In genomic region chr3:179666030-179666429, GRCh38 we compare ENCODE assay signal across 2 cellular contexts.
TF ChIP-seq lines count a peak whose summit lies in the region.

No MANE protein-coding gene starts in this region.

TF ChIP-seq in GM23338, 12 proteins besides CTCF, POLR2A, EP300 and RAD21 (continued from another document):
- TF ChIP-seq NANOG (IDR thresholded peaks at IDR 0.05; ENCODE audit: borderline replicate concordance): no peak
- TF ChIP-seq ZNF331 (CRISPR knock-in tag; IDR thresholded peaks at IDR 0.05; ENCODE audit: low read depth): no peak
- TF ChIP-seq, protein P1, sequence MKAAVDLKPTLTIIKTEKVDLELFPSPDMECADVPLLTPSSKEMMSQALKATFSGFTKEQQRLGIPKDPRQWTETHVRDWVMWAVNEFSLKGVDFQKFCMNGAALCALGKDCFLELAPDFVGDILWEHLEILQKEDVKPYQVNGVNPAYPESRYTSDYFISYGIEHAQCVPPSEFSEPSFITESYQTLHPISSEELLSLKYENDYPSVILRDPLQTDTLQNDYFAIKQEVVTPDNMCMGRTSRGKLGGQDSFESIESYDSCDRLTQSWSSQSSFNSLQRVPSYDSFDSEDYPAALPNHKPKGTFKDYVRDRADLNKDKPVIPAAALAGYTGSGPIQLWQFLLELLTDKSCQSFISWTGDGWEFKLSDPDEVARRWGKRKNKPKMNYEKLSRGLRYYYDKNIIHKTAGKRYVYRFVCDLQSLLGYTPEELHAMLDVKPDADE (IDR thresholded peaks at IDR 0.05): no peak
- no peak for TF ChIP-seq POLR2AphosphoS5 (IDR thresholded peaks at IDR 0.05; ENCODE audit: low read depth)
- TF ChIP-seq JUNB (IDR thresholded peaks at IDR 0.05; ENCODE audit: unreplicated experiment): no peak
- TF ChIP-seq, protein P2, sequence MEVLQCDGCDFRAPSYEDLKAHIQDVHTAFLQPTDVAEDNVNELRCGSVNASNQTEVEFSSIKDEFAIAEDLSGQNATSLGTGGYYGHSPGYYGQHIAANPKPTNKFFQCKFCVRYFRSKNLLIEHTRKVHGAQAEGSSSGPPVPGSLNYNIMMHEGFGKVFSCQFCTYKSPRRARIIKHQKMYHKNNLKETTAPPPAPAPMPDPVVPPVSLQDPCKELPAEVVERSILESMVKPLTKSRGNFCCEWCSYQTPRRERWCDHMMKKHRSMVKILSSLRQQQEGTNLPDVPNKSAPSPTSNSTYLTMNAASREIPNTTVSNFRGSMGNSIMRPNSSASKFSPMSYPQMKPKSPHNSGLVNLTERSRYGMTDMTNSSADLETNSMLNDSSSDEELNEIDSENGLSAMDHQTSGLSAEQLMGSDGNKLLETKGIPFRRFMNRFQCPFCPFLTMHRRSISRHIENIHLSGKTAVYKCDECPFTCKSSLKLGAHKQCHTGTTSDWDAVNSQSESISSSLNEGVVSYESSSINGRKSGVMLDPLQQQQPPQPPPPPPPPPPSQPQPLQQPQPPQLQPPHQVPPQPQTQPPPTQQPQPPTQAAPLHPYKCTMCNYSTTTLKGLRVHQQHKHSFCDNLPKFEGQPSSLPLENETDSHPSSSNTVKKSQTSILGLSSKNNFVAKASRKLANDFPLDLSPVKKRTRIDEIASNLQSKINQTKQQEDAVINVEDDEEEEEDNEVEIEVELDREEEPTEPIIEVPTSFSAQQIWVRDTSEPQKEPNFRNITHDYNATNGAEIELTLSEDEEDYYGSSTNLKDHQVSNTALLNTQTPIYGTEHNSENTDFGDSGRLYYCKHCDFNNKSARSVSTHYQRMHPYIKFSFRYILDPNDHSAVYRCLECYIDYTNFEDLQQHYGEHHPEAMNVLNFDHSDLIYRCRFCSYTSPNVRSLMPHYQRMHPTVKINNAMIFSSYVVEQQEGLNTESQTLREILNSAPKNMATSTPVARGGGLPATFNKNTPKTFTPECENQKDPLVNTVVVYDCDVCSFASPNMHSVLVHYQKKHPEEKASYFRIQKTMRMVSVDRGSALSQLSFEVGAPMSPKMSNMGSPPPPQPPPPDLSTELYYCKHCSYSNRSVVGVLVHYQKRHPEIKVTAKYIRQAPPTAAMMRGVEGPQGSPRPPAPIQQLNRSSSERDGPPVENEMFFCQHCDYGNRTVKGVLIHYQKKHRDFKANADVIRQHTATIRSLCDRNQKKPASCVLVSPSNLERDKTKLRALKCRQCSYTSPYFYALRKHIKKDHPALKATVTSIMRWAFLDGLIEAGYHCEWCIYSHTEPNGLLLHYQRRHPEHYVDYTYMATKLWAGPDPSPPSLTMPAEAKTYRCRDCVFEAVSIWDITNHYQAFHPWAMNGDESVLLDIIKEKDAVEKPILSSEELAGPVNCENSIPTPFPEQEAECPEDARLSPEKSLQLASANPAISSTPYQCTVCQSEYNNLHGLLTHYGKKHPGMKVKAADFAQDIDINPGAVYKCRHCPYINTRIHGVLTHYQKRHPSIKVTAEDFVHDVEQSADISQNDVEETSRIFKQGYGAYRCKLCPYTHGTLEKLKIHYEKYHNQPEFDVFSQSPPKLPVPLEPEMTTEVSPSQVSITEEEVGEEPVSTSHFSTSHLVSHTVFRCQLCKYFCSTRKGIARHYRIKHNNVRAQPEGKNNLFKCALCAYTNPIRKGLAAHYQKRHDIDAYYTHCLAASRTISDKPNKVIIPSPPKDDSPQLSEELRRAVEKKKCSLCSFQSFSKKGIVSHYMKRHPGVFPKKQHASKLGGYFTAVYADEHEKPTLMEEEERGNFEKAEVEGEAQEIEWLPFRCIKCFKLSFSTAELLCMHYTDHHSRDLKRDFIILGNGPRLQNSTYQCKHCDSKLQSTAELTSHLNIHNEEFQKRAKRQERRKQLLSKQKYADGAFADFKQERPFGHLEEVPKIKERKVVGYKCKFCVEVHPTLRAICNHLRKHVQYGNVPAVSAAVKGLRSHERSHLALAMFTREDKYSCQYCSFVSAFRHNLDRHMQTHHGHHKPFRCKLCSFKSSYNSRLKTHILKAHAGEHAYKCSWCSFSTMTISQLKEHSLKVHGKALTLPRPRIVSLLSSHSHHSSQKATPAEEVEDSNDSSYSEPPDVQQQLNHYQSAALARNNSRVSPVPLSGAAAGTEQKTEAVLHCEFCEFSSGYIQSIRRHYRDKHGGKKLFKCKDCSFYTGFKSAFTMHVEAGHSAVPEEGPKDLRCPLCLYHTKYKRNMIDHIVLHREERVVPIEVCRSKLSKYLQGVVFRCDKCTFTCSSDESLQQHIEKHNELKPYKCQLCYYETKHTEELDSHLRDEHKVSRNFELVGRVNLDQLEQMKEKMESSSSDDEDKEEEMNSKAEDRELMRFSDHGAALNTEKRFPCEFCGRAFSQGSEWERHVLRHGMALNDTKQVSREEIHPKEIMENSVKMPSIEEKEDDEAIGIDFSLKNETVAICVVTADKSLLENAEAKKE (CRISPR knock-in tag; IDR thresholded peaks at IDR 0.05): no peak
- TF ChIP-seq, protein P3, sequence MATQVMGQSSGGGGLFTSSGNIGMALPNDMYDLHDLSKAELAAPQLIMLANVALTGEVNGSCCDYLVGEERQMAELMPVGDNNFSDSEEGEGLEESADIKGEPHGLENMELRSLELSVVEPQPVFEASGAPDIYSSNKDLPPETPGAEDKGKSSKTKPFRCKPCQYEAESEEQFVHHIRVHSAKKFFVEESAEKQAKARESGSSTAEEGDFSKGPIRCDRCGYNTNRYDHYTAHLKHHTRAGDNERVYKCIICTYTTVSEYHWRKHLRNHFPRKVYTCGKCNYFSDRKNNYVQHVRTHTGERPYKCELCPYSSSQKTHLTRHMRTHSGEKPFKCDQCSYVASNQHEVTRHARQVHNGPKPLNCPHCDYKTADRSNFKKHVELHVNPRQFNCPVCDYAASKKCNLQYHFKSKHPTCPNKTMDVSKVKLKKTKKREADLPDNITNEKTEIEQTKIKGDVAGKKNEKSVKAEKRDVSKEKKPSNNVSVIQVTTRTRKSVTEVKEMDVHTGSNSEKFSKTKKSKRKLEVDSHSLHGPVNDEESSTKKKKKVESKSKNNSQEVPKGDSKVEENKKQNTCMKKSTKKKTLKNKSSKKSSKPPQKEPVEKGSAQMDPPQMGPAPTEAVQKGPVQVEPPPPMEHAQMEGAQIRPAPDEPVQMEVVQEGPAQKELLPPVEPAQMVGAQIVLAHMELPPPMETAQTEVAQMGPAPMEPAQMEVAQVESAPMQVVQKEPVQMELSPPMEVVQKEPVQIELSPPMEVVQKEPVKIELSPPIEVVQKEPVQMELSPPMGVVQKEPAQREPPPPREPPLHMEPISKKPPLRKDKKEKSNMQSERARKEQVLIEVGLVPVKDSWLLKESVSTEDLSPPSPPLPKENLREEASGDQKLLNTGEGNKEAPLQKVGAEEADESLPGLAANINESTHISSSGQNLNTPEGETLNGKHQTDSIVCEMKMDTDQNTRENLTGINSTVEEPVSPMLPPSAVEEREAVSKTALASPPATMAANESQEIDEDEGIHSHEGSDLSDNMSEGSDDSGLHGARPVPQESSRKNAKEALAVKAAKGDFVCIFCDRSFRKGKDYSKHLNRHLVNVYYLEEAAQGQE (IDR thresholded peaks at IDR 0.05; ENCODE audit: unreplicated experiment): no peak
TF ChIP-seq in GM23338: peak in this region for 0.

TF ChIP-seq in endothelial cell of umbilical vein, 7 proteins besides CTCF, POLR2A, EP300 and RAD21 (continued from another document):
- no peak for TF ChIP-seq POLR2AphosphoS5 (IDR thresholded peaks at IDR 0.05; ENCODE audit: insufficient read depth, low read depth, low read length)
- no peak for TF ChIP-seq GATA2 (IDR thresholded peaks at IDR 0.05; ENCODE audit: insufficient read depth, insufficient read length, low read depth, low read length)
- no peak for TF ChIP-seq EZH2 (IDR thresholded peaks at IDR 0.05; ENCODE audit: borderline replicate concordance, low read depth, low read length, severe bottlenecking)
- no peak for TF ChIP-seq MAX (IDR thresholded peaks at IDR 0.05; ENCODE audit: insufficient read depth, insufficient read length)
